ENCODE assay signal across 8 cellular contexts in genomic region chr19:45001087-45001739, GRCh38. TPM values are rescaled to one million over a fixed set of nuclear protein-coding genes. Genes with fewer than 3 reads are reported as not detected.
A peak's percentile ranks its signal among the peaks of the same experiment; 100 is the strongest.
DNase-seq lines count a peak whose midpoint lies in the region; ATAC-seq and TF ChIP-seq lines count a peak whose summit lies in the region.

TSS of gene RELB (plus strand) at chr19:45001464. CDS start at chr19:45001580, 116 bp downstream.

- H3K9me3 Mint-ChIP-seq in activated T-helper 17 cell treated with anti-CD3 and anti-CD28 coated beads, Interleukin-2, amount 50 U/mL, for 72 hours = no peaks in the 10 kb centered on the region
- H3K9me3 Mint-ChIP-seq in natural killer cell = no peaks in the 10 kb centered on the region
- H3K9me3 Mint-ChIP-seq in stimulated activated naive B cell treated with anti-CD40 and anti-IgM and Interleukin-4, amounts not matched to agents 10 μg/mL and 1 μg/mL and 100 μg/mL, for 72 hours = peaks cover 0 to 1% of the 10 kb centered on the region in 2 donors

- peak within 1 kb of the TSS; percentile 57 for H3K4me3 ChIP-seq in Jurkat, Clone E6-1 (ENCODE audit: low read length)
- H3K4me3 ChIP-seq in fibroblast of mammary gland (ENCODE audit: control insufficient read depth, low read depth, low read length) = peak within 1 kb of the TSS; percentile 58

- H3K4me1 Mint-ChIP-seq in activated T-helper 17 cell treated with anti-CD3 and anti-CD28 coated beads, Interleukin-2, amount 50 U/mL, for 72 hours = peaks cover 6% of the 10 kb centered on the region
- peaks cover 9 to 11% of the 10 kb centered on the region in 2 donors for H3K4me1 Mint-ChIP-seq in natural killer cell
- H3K4me1 Mint-ChIP-seq in stimulated activated naive B cell treated with anti-CD40 and anti-IgM and Interleukin-4, amounts not matched to agents 10 μg/mL and 1 μg/mL and 100 μg/mL, for 72 hours = peaks cover 5 to 22% of the 10 kb centered on the region in 2 donors

- intact Hi-C loops in natural killer cell (cut with micrococcal nuclease) = loop anchor here (1.0 to 5.0 kb wide), 2 partner anchors 15 to 36 kb away; partner anchors contain the start of gene CLASRP

- peak within 1 kb of the TSS; percentile 92 for H3K4me3 Mint-ChIP-seq in activated T-helper 17 cell treated with anti-CD3 and anti-CD28 coated beads, Interleukin-2, amount 50 U/mL, for 72 hours
- peak within 1 kb of the TSS; percentile 98 for H3K4me3 Mint-ChIP-seq in natural killer cell
- peak within 1 kb of the TSS; percentile 91 to 93 for H3K4me3 Mint-ChIP-seq in stimulated activated naive B cell treated with anti-CD40 and anti-IgM and Interleukin-4, amounts not matched to agents 10 μg/mL and 1 μg/mL and 100 μg/mL, for 72 hours

- H3K27ac Mint-ChIP-seq in activated T-helper 17 cell treated with anti-CD3 and anti-CD28 coated beads, Interleukin-2, amount 50 U/mL, for 72 hours = peak within 1 kb of the TSS; percentile 99
- peak within 1 kb of the TSS; percentile 97 to 98 for H3K27ac Mint-ChIP-seq in natural killer cell
- H3K27ac Mint-ChIP-seq in stimulated activated naive B cell treated with anti-CD40 and anti-IgM and Interleukin-4, amounts not matched to agents 10 μg/mL and 1 μg/mL and 100 μg/mL, for 72 hours = peak within 1 kb of the TSS; percentile 99

- ATAC-seq in GM21619 (IDR thresholded peaks at IDR 0.05; ENCODE audit: unreplicated experiment) = peak; percentile 43
- ATAC-seq in activated T-helper 17 cell treated with anti-CD3 and anti-CD28 coated beads, Interleukin-2, amount 50 U/mL, for 72 hours (replicated peaks) = peak; percentile 76
- ATAC-seq in natural killer cell = peak; percentile 56 to 83 (median 69)
- peak; percentile 72 to 74 for ATAC-seq in stimulated activated naive B cell treated with anti-CD40 and anti-IgM and Interleukin-4, amounts not matched to agents 10 μg/mL and 1 μg/mL and 100 μg/mL, for 72 hours (replicated peaks)

- peaks cover 44% of the 10 kb centered on the region for H3K36me3 Mint-ChIP-seq in activated T-helper 17 cell treated with anti-CD3 and anti-CD28 coated beads, Interleukin-2, amount 50 U/mL, for 72 hours (ENCODE audit: low read depth)
- no peaks in the 10 kb centered on the region for H3K36me3 Mint-ChIP-seq in natural killer cell
- peaks cover 13 to 16% of the 10 kb centered on the region in 2 donors for H3K36me3 Mint-ChIP-seq in stimulated activated naive B cell treated with anti-CD40 and anti-IgM and Interleukin-4, amounts not matched to agents 10 μg/mL and 1 μg/mL and 100 μg/mL, for 72 hours

- H3K27me3 Mint-ChIP-seq in activated T-helper 17 cell treated with anti-CD3 and anti-CD28 coated beads, Interleukin-2, amount 50 U/mL, for 72 hours = no peaks in the 10 kb centered on the region
- no peaks in the 10 kb centered on the region for H3K27me3 Mint-ChIP-seq in natural killer cell (ENCODE audit: low read depth in 2 of 2)
- no peaks in the 10 kb centered on the region for H3K27me3 Mint-ChIP-seq in stimulated activated naive B cell treated with anti-CD40 and anti-IgM and Interleukin-4, amounts not matched to agents 10 μg/mL and 1 μg/mL and 100 μg/mL, for 72 hours

- TF ChIP-seq CTCF in fibroblast of mammary gland (conservative IDR thresholded peaks at IDR 0.05; ENCODE audit: control insufficient read depth, insufficient read depth, low read depth, low read length) = no peak
- no peak for TF ChIP-seq CTCF in natural killer cell (IDR thresholded peaks at IDR 0.05)

- DNase-seq in DMS153 treated with DMSO at 0.1 percent for 48 hours (lab: John Stamatoyannopoulos, UW; ENCODE audit: unreplicated experiment) = peak; percentile 43
- DNase-seq in Jurkat, Clone E6-1 (ENCODE audit: low read depth, low spot score) = peak; percentile 63
- DNase-seq in RKO (ENCODE audit: low spot score) = peak; percentile 87
- DNase-seq in fibroblast of mammary gland (ENCODE audit: low read depth) = peak; percentile 78
- peak; percentile 99 for DNase-seq in natural killer cell
- DNase-seq in stimulated activated naive B cell treated with anti-CD40 and anti-IgM and Interleukin-4, amounts not matched to agents 10 μg/mL and 1 μg/mL and 100 μg/mL, for 72 hours = peak; percentile 92

RNA-seq across cellular contexts. Expression of gene RELB, which starts in this region (rescaled TPM):
- 4.8 TPM for polyA plus RNA-seq in Jurkat, Clone E6-1 (2012; ENCODE audit: insufficient read depth, insufficient read length)
- 10 to 100 TPM; 41.4 to 52.0 TPM for total RNA-seq in activated T-helper 17 cell treated with anti-CD3 and anti-CD28 coated beads, Interleukin-2, amount 50 U/mL, for 72 hours
- 100 to 1,000 TPM in 2 of 3 donors, 10 to 100 TPM in 1; 92.4 to 119 (median 105) TPM for total RNA-seq in natural killer cell

Comparison
In these comparisons a context has a peak if more than half of its experiments do, and no peak if none do; other contexts are left out.
1. Peak in every context shown above with its lines: DNase-seq, ATAC-seq and H3K4me3 ChIP-seq.
2. DNase-seq: peak in every context shown above with its lines; median percentile 99 in natural killer cell; 92 in stimulated activated naive B cell treated with anti-CD40 and anti-IgM and Interleukin-4, amounts not matched to agents 10 μg/mL and 1 μg/mL and 100 μg/mL, for 72 hours; 87 in RKO; 78 in fibroblast of mammary gland; 63 in Jurkat, Clone E6-1; 43 in DMS153 treated with DMSO at 0.1 percent for 48 hours.